In genomic region chr2:222439692-222440091, GRCh38 we compare ENCODE assay signal across 29 cellular contexts. TPM values are rescaled to one million over a fixed set of nuclear protein-coding genes. Genes with fewer than 3 reads are reported as not detected.
A peak's percentile ranks its signal among the peaks of the same experiment; 100 is the strongest.
DNase-seq lines count a peak whose midpoint lies in the region; ATAC-seq and TF ChIP-seq lines count a peak whose summit lies in the region.
"Had no signal": no experiment of that assay in that cellular context is flagged by ENCODE, and none has a peak within 500 bp of the region (broad histone marks: within the 10 kb centered on the region; RNA-seq: fewer than 3 reads in every experiment).

No MANE protein-coding gene starts in this region.

- no peaks in the 10 kb centered on the region for H3F3A ChIP-seq in SK-N-SH (replicated peaks; ENCODE audit: insufficient read depth)

- TF ChIP-seq EP300 in SK-N-SH (IDR thresholded peaks at IDR 0.05; ENCODE audit: borderline replicate concordance in 1 of 2, low read depth in 1 of 2, low read length in 1 of 2) (no peak), suprapubic skin (IDR thresholded peaks at IDR 0.05) (no peak)

- CTCF ChIA-PET in SK-N-SH (lab: Yijun Ruan, JAX), result interaction anchor here (0.6 to 0.9 kb wide), 2 partner anchors 9 to 22 kb away, joined by 3 read pairs; no protein-coding TSS in a partner anchor

- peaks cover 6% of the 10 kb centered on the region for H3K4me1 ChIP-seq in left ventricle myocardium inferior
- H3K4me1 ChIP-seq in right atrium auricular region, result peaks cover 0 to 10% of the 10 kb centered on the region in 2 donors
- peaks cover 0 to 3% of the 10 kb centered on the region in 2 experiments; a peak in 1 of 4 replicates for H3K4me1 ChIP-seq in SK-N-SH (ENCODE audit: control insufficient read depth in 1 of 2, insufficient read depth in 2 of 2, low read depth in 1 of 2, low read length in 1 of 2)
- H3K4me1 ChIP-seq in suprapubic skin, result peaks cover 9% of the 10 kb centered on the region
- H3K4me1 ChIP-seq: BLaER1, HAP-1 had no signal

- no peak overlapping the region for H3K9ac ChIP-seq in SK-N-SH
- H3K9ac ChIP-seq: BLaER1 had no signal

- ATAC-seq in left colon (peak; percentile 83), HG03521 (IDR thresholded peaks at IDR 0.05; ENCODE audit: unreplicated experiment) (no peak)
- ATAC-seq: K562, Right ventricle myocardium inferior had no signal

- no peak for TF ChIP-seq RAD21 in SK-N-SH (IDR thresholded peaks at IDR 0.05; ENCODE audit: low read length)

- H3K36me3 ChIP-seq in left ventricle myocardium inferior (no peaks in the 10 kb centered on the region), right atrium auricular region (no peaks in the 10 kb centered on the region), SK-N-SH (replicated peaks in 1 of 2; ENCODE audit: control insufficient read depth in 1 of 2, insufficient read depth in 2 of 2, low read length in 1 of 2) (no peaks in the 10 kb centered on the region), suprapubic skin (no peaks in the 10 kb centered on the region)
- H3K36me3 ChIP-seq: BLaER1, HAP-1 had no signal

- H3K4me3 ChIP-seq in left ventricle myocardium inferior (no peak overlapping the region), right atrium auricular region (no peak overlapping the region), SK-N-SH (ENCODE audit: low read depth in 2 of 2, low read length in 1 of 2) (no peak overlapping the region), suprapubic skin (no peak overlapping the region)
- H3K4me3 ChIP-seq: BLaER1, HAP-1, K562, PC-9 had no signal

- TF ChIP-seq CTCF in left ventricle myocardium inferior (IDR thresholded peaks at IDR 0.05; ENCODE audit: borderline replicate concordance) (no peak), right atrium auricular region (IDR thresholded peaks at IDR 0.05) (no peak), SK-N-SH (IDR thresholded peaks at IDR 0.05) (no peak), suprapubic skin (IDR thresholded peaks at IDR 0.05) (no peak)

- H3K27ac ChIP-seq in left ventricle myocardium inferior (replicated peaks) (peak overlapping the region; percentile 28), right atrium auricular region (no peak overlapping the region), SK-N-SH (ENCODE audit: low read depth in 2 of 2, low read length in 1 of 2) (no peak overlapping the region), suprapubic skin (no peak overlapping the region)
- H3K27ac ChIP-seq: BLaER1, PC-9 had no signal

- TF ChIP-seq POLR2A in suprapubic skin (IDR thresholded peaks at IDR 0.05), result no peak

- H3K4me2 ChIP-seq in SK-N-SH, result no peak overlapping the region
- H3K4me2 ChIP-seq: BLaER1, PC-9 had no signal

- no peak for DNase-seq in left ventricle myocardium inferior
- DNase-seq in right atrium auricular region (ENCODE audit: low spot score), result no peak
- no peak for DNase-seq in left colon
- peak; percentile 65 for DNase-seq in renal cortical epithelial cell (ENCODE audit: low read depth)
- no peak for DNase-seq in SK-N-SH
- DNase-seq in suprapubic skin (ENCODE audit: low spot score in 2 of 2), result no peak
- DNase-seq: CD4-positive, CD25-positive, alpha-beta regulatory T cell; DMS53; GOT3; HFFc6; Kasumi-1; NCI-H1105 treated with DMSO at 0.1 percent for 48 hours; NCI-H146; NCI-H1930; NCI-H2107; NCI-H446; NCI-H526; NCI-H82; NK-92 treated with Interleukin-12 subunit alpha and Interleukin-12 subunit beta, amount 100 ng/mL, for 24 hours; PC-9 had no signal

- H3K9me3 ChIP-seq in left ventricle myocardium inferior (replicated peaks) (no peaks in the 10 kb centered on the region), right atrium auricular region (no peaks in the 10 kb centered on the region), SK-N-SH (no peaks in the 10 kb centered on the region), suprapubic skin (no peaks in the 10 kb centered on the region)
- H3K9me3 ChIP-seq: BLaER1, HAP-1 had no signal

- 23% methylated on average over 1 of the region's 1 CpG for WGBS in SK-N-SH (ENCODE audit: low lambda C conversion rate)
- 47% methylated on average over 1 of the region's 1 CpG for WGBS in suprapubic skin

- POLR2A ChIA-PET in SK-N-SH (lab: Yijun Ruan, JAX), result no interaction called here

- H3K9me2 ChIP-seq in SK-N-SH, result no peaks in the 10 kb centered on the region

- H3K27me3 ChIP-seq in left ventricle myocardium inferior (ENCODE audit: low read depth) (no peaks in the 10 kb centered on the region), right atrium auricular region (no peaks in the 10 kb centered on the region), SK-N-SH (ENCODE audit: insufficient read depth) (no peaks in the 10 kb centered on the region), suprapubic skin (no peaks in the 10 kb centered on the region)
- H3K27me3 ChIP-seq: BLaER1 had no signal

- no peak overlapping the region for H2AFZ ChIP-seq in SK-N-SH (ENCODE audit: low read depth)
- H2AFZ ChIP-seq: PC-9 had no signal

- H4K20me1 ChIP-seq in SK-N-SH (ENCODE audit: insufficient read depth), result no peaks in the 10 kb centered on the region
- H4K20me1 ChIP-seq: BLaER1 had no signal

- intact Hi-C loops in left ventricle myocardium inferior (cut with micrococcal nuclease) (no loop called here), left colon (cut with DNase I, micrococcal nuclease) (no loop called here)

- no peaks in the 10 kb centered on the region for H3K79me2 ChIP-seq in SK-N-SH (ENCODE audit: insufficient read depth)

TF ChIP-seq in SK-N-SH, 30 proteins besides CTCF, POLR2A, EP300 and RAD21:
- no peak for TF ChIP-seq ELF1 (IDR thresholded peaks at IDR 0.05)
- TF ChIP-seq, protein P1, sequence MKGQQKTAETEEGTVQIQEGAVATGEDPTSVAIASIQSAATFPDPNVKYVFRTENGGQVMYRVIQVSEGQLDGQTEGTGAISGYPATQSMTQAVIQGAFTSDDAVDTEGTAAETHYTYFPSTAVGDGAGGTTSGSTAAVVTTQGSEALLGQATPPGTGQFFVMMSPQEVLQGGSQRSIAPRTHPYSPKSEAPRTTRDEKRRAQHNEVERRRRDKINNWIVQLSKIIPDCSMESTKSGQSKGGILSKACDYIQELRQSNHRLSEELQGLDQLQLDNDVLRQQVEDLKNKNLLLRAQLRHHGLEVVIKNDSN (IDR thresholded peaks at IDR 0.05; ENCODE audit: borderline replicate concordance, low read depth), result no peak
- no peak for TF ChIP-seq YY1 (IDR thresholded peaks at IDR 0.05; ENCODE audit: low read depth)
- TF ChIP-seq IRF3 (IDR thresholded peaks at IDR 0.05; ENCODE audit: low read depth, low read length), result no peak
- TF ChIP-seq EZH2phosphoT487 (IDR thresholded peaks at IDR 0.05; ENCODE audit: borderline replicate concordance, low read depth), result no peak
- no peak for TF ChIP-seq NRF1 (IDR thresholded peaks at IDR 0.05; ENCODE audit: low read depth, low read length)
- TF ChIP-seq TEAD4 (IDR thresholded peaks at IDR 0.05; ENCODE audit: borderline replicate concordance, insufficient read depth), result no peak
- TF ChIP-seq RCOR1 (IDR thresholded peaks at IDR 0.05; ENCODE audit: low read length), result no peak
- TF ChIP-seq GATA2 (CRISPR knock-in tag; IDR thresholded peaks at IDR 0.05), result no peak
- TF ChIP-seq SIN3A (IDR thresholded peaks at IDR 0.05; ENCODE audit: borderline replicate concordance, low read depth, low read length), result no peak
- no peak for TF ChIP-seq TAF1 (IDR thresholded peaks at IDR 0.05; ENCODE audit: borderline replicate concordance, low read depth, low read length)

RNA-seq across cellular contexts. Expression of gene SGPP2, which starts 15.3 kb away (rescaled TPM):
- total RNA-seq in left ventricle myocardium inferior (2.3 TPM), right atrium auricular region (10 to 100 TPM in 1 of 2 donors, 1 to 10 TPM in 1; 2.1 to 13.0 TPM), left colon (10 to 100 TPM; 74.9 to 75.9 TPM), renal cortical epithelial cell (49.0 and 88.9 TPM in 2 replicates), suprapubic skin (10 to 100 TPM; 27.3 to 65.6 (median 49.0) TPM)
- 0.03 TPM in 2 replicates for polyA plus RNA-seq in SK-N-SH (2012; rRNA removed)
- polyA plus RNA-seq in SK-N-SH (2012; cell fraction: cytosol; rRNA removed), result 0.08 and 0.10 TPM in 2 replicates
- polyA plus RNA-seq in SK-N-SH (2012; cell fraction: nucleus; rRNA removed), result 0.01 and 0.04 TPM in 2 replicates
- total RNA-seq: G401, HFFc6, RPMI7951, SK-MEL-5 had no signal
- polyA plus RNA-seq: AG04450 had no signal
